In genomic region chr1:64563958-64564565, GRCh38 we compare ENCODE assay signal across 17 cellular contexts.
DNase-seq lines count a peak whose midpoint lies in the region; ATAC-seq and TF ChIP-seq lines count a peak whose summit lies in the region.
"Had no signal": no experiment of that assay in that cellular context is flagged by ENCODE, and none has a peak within 500 bp of the region (broad histone marks: within the 10 kb centered on the region; RNA-seq: fewer than 3 reads in every experiment).

No MANE protein-coding gene starts in this region.

- H3K36me3 ChIP-seq in GM23338 (ENCODE audit: insufficient read depth) (peaks cover 2% of the 10 kb centered on the region; the same call in 1 of the 2 replicates), hepatocyte (replicated peaks; ENCODE audit: insufficient read depth, low read depth) (no peaks in the 10 kb centered on the region), lower lobe of right lung (no peaks in the 10 kb centered on the region)

- H3K27me3 Mint-ChIP-seq in GM23338 (ENCODE audit: insufficient read depth, low read depth, poor library complexity) (peaks cover 2% of the 10 kb centered on the region), nephron progenitor cell (ENCODE audit: low read depth, poor library complexity) (peaks cover 10% of the 10 kb centered on the region)
- peaks cover 18 to 46% of the 10 kb centered on the region in 2 donors for H3K27me3 Mint-ChIP-seq in effector memory CD8-positive, alpha-beta T cell

- H3K9me2 ChIP-seq in GM23338 (ENCODE audit: insufficient read depth) (no peaks in the 10 kb centered on the region), hepatocyte (replicated peaks; ENCODE audit: insufficient read depth) (no peaks in the 10 kb centered on the region)

- peak overlapping the region; percentile 54; the same call in 1 of the 2 replicates for H3K27ac Mint-ChIP-seq in GM23338
- peak overlapping the region; percentile 43 for H3K27ac Mint-ChIP-seq in nephron progenitor cell
- H3K27ac Mint-ChIP-seq in effector memory CD8-positive, alpha-beta T cell: no peak overlapping the region
- H3K27ac Mint-ChIP-seq: B cell; CD8-positive, alpha-beta T cell had no signal

- ATAC-seq in GM23338 (peak; percentile 54), lower lobe of right lung (no peak), sciatic nerve (no peak)
- no peak for ATAC-seq in effector memory CD8-positive, alpha-beta T cell (replicated peaks)
- ATAC-seq: CD8-positive, alpha-beta T cell had no signal

- H3K79me2 ChIP-seq in GM23338 (replicated peaks; ENCODE audit: insufficient read depth) (peaks cover 88% of the 10 kb centered on the region), hepatocyte (peaks cover 44% of the 10 kb centered on the region)

- peaks cover 9% of the 10 kb centered on the region; the same call in 2 of the 3 replicates for H3K36me3 Mint-ChIP-seq in GM23338 (ENCODE audit: low read depth)
- peaks cover 60% of the 10 kb centered on the region for H3K36me3 Mint-ChIP-seq in nephron progenitor cell (ENCODE audit: low read depth)
- no peaks in the 10 kb centered on the region for H3K36me3 Mint-ChIP-seq in effector memory CD8-positive, alpha-beta T cell (ENCODE audit: insufficient read depth)

- peaks cover 21% of the 10 kb centered on the region for H4K20me1 ChIP-seq in GM23338 (replicated peaks; ENCODE audit: insufficient read depth)
- H4K20me1 ChIP-seq in hepatocyte (ENCODE audit: insufficient read depth, poor library complexity, severe bottlenecking): no peaks in the 10 kb centered on the region
- H4K20me1 ChIP-seq: BLaER1 treated with 17β-estradiol and CSF1 and Interleukin-3, amounts not matched to agents 10 nM and 100 nM had no signal

- H3K27ac ChIP-seq in GM23338 (ENCODE audit: low read depth) (no peak overlapping the region), hepatocyte (peak overlapping the region; percentile 28), lower lobe of right lung (no peak overlapping the region)
- H3K27ac ChIP-seq: BLaER1 treated with 17β-estradiol and CSF1 and Interleukin-3, amounts not matched to agents 10 nM and 100 nM; HL-60 had no signal

- H2AFZ ChIP-seq in GM23338: no peak overlapping the region
- no peak overlapping the region for H2AFZ ChIP-seq in hepatocyte

- H3K4me1 ChIP-seq in GM23338 (ENCODE audit: insufficient read depth): peaks cover 47% of the 10 kb centered on the region
- H3K4me1 ChIP-seq in hepatocyte (ENCODE audit: insufficient read depth): peaks cover 22% of the 10 kb centered on the region
- H3K4me1 ChIP-seq in lower lobe of right lung: peaks cover 14% of the 10 kb centered on the region

- peaks cover 5% of the 10 kb centered on the region for H3K9me3 ChIP-seq in hepatocyte (ENCODE audit: low read depth)
- peaks cover 3% of the 10 kb centered on the region for H3K9me3 ChIP-seq in lower lobe of right lung

- H3F3A ChIP-seq in GM23338 (replicated peaks; ENCODE audit: low read depth): no peaks in the 10 kb centered on the region

- TF ChIP-seq CTCF in GM23338 (conservative IDR thresholded peaks at IDR 0.05; ENCODE audit: low read depth in 2 of 2) (no peak), LNCaP clone FGC (IDR thresholded peaks at IDR 0.05; ENCODE audit: control insufficient read depth, extremely low read depth, insufficient read depth) (no peak), hepatocyte (IDR thresholded peaks at IDR 0.05; ENCODE audit: poor library complexity) (no peak), nephron progenitor cell (IDR thresholded peaks at IDR 0.05) (no peak), lower lobe of right lung (IDR thresholded peaks at IDR 0.05) (no peak)

- H3K4me3 ChIP-seq in GM23338 (no peak overlapping the region), LNCaP clone FGC (ENCODE audit: low read depth, low read length) (no peak overlapping the region), hepatocyte (no peak overlapping the region), lower lobe of right lung (no peak overlapping the region)
- H3K4me3 ChIP-seq: BLaER1 treated with 17β-estradiol and CSF1 and Interleukin-3, amounts not matched to agents 10 nM and 100 nM had no signal

- H3K4me1 Mint-ChIP-seq in GM23338: peaks cover 52% of the 10 kb centered on the region
- H3K4me1 Mint-ChIP-seq in nephron progenitor cell: peaks cover 43% of the 10 kb centered on the region
- H3K4me1 Mint-ChIP-seq in effector memory CD8-positive, alpha-beta T cell (ENCODE audit: low read depth in 2 of 2): no peaks in the 10 kb centered on the region
- H3K4me1 Mint-ChIP-seq: B cell had no signal

- intact Hi-C loops in lower lobe of right lung (cut with DNase I) (no loop called here), sciatic nerve (cut with DNase I) (no loop called here)

- WGBS in hepatocyte (ENCODE audit: low lambda C conversion rate, missing lambda C conversion rate): 51% methylated on average over 5 of the region's 5 CpGs

- H3K9me3 Mint-ChIP-seq in GM23338: no peaks in the 10 kb centered on the region
- peaks cover 51% of the 10 kb centered on the region for H3K9me3 Mint-ChIP-seq in nephron progenitor cell
- no peaks in the 10 kb centered on the region for H3K9me3 Mint-ChIP-seq in effector memory CD8-positive, alpha-beta T cell
- H3K9me3 Mint-ChIP-seq: CD8-positive, alpha-beta T cell had no signal

- DNase-seq in GM23338 (ENCODE audit: low spot score) (no peak), LNCaP clone FGC (ENCODE audit: low read depth) (peak; percentile 41), hepatocyte (ENCODE audit: low spot score) (no peak), nephron progenitor cell (no peak), lower lobe of right lung (no peak), sciatic nerve (ENCODE audit: low spot score) (no peak), NCI-H1105 treated with DMSO at 0.1 percent for 48 hours (lab: John Stamatoyannopoulos, UW) (no peak)
- no peak for DNase-seq in effector memory CD8-positive, alpha-beta T cell
- DNase-seq: CD8-positive, alpha-beta T cell; DMS 273 treated with DMSO at 0.1 percent for 48 hours; DMS79; GDM1; GOT3; H7 had no signal

- H3K4me2 ChIP-seq in GM23338 (peak overlapping the region; percentile 28; the same call in 1 of the 2 replicates), hepatocyte (peak overlapping the region; percentile 20)
- H3K4me2 ChIP-seq: BLaER1 treated with 17β-estradiol and CSF1 and Interleukin-3, amounts not matched to agents 10 nM and 100 nM had no signal

- H3K4me3 Mint-ChIP-seq in GM23338 (no peak overlapping the region), nephron progenitor cell (no peak overlapping the region)
- H3K4me3 Mint-ChIP-seq in effector memory CD8-positive, alpha-beta T cell: no peak overlapping the region
- H3K4me3 Mint-ChIP-seq: B cell; CD8-positive, alpha-beta T cell had no signal

- H3K27me3 ChIP-seq in GM23338 (ENCODE audit: insufficient read depth): no peaks in the 10 kb centered on the region
- H3K27me3 ChIP-seq in hepatocyte: no peaks in the 10 kb centered on the region
- H3K27me3 ChIP-seq in lower lobe of right lung (ENCODE audit: low read depth): no peaks in the 10 kb centered on the region
- H3K27me3 ChIP-seq: BLaER1 treated with 17β-estradiol and CSF1 and Interleukin-3, amounts not matched to agents 10 nM and 100 nM had no signal

Comparison
In these comparisons a context has a peak if more than half of its experiments do, and no peak if none do; other contexts are left out.
1. H3K27ac Mint-ChIP-seq: peak in GM23338 (single experiment) and nephron progenitor cell (single experiment); none in effector memory CD8-positive, alpha-beta T cell (0 of 2).